Comparison of ENCODE assay signal across 9 cellular contexts in genomic region chr11:85810871-85811611, GRCh38. TPM values are rescaled to one million over a fixed set of nuclear protein-coding genes. Genes with fewer than 3 reads are reported as not detected.
DNase-seq lines count a peak whose midpoint lies in the region; ATAC-seq and TF ChIP-seq lines count a peak whose summit lies in the region.
"Had no signal": no experiment of that assay in that cellular context is flagged by ENCODE, and none has a peak within 500 bp of the region (broad histone marks: within the 10 kb centered on the region; RNA-seq: fewer than 3 reads in every experiment).

SYTL2 (minus strand) TSS chr11:85811141; CDS start chr11:85757725, 53,416 bp downstream.

- H3K27ac ChIP-seq in liver (ENCODE audit: low read depth in 1 of 2, low read length in 2 of 2), result no peak within 1 kb of the TSS

- peak; percentile 25 to 73 for DNase-seq in NCI-H2081 (lab: John Stamatoyannopoulos, UW)
- no peak for DNase-seq in NCI-H2081 treated with DMSO at 0.1 percent for 48 hours (lab: John Stamatoyannopoulos, UW)
- peak; percentile 88 for DNase-seq in NCI-H2171 (lab: John Stamatoyannopoulos, UW)
- peak; percentile 73 for DNase-seq in activated CD4-positive, alpha-beta T cell treated with anti-CD3 and anti-CD28 coated beads, Interleukin-2, amount 50 U/mL, for 1 hour
- peak; percentile 39 for DNase-seq in cortex of kidney (lab: John Stamatoyannopoulos, UW)
- peak; percentile 63 for DNase-seq in stimulated activated CD4-positive, alpha-beta T cell treated with anti-CD3 and anti-CD28 coated beads, Interleukin-2, amount 100 ng/mL, for 4 hours (ENCODE audit: low read depth)
- DNase-seq: DND-41 had no signal

- no peaks in the 10 kb centered on the region for H3K27me3 ChIP-seq in liver (ENCODE audit: control insufficient read depth in 4 of 4, insufficient read depth in 4 of 4, low read length in 3 of 4)

- H3K4me1 ChIP-seq in liver (ENCODE audit: control insufficient read depth in 4 of 4, insufficient read depth in 4 of 4, low read length in 3 of 4), result peaks cover 0 to 10% (median 6%) of the 10 kb centered on the region in 4 donors

- H3K9ac ChIP-seq in liver (ENCODE audit: low read depth in 1 of 2, low read length in 2 of 2), result peak within 1 kb of the TSS in 1 of 2 donors; percentile 39

- no peaks in the 10 kb centered on the region for H3K9me3 ChIP-seq in liver (ENCODE audit: control insufficient read depth in 4 of 4, low read length in 3 of 4)

- peak; percentile 83 for ATAC-seq in HG02852 (IDR thresholded peaks at IDR 0.05; ENCODE audit: unreplicated experiment)

- WGBS in liver, result 3% methylated on average over 72 of the region's 72 CpGs

- H3K4me3 ChIP-seq in liver (ENCODE audit: low read depth in 1 of 3, low read length in 3 of 3), result peak within 1 kb of the TSS; percentile 64 to 69 (median 68)

- TF ChIP-seq RAD21 in liver (IDR thresholded peaks at IDR 0.05), result no peak

- TF ChIP-seq CTCF in liver (IDR thresholded peaks at IDR 0.05; ENCODE audit: low read depth, low read length, missing input control), result no peak

- H3K36me3 ChIP-seq in liver (ENCODE audit: control insufficient read depth in 4 of 4, insufficient read depth in 3 of 4, low read depth in 1 of 4, low read length in 3 of 4), result no peaks in the 10 kb centered on the region

TF ChIP-seq in liver, 16 proteins besides CTCF, POLR2A, EP300 and RAD21:
- TF ChIP-seq NR2F2 (IDR thresholded peaks at IDR 0.05) (no peak), TAF1 (conservative IDR thresholded peaks at IDR 0.05) (no peak), REST (IDR thresholded peaks at IDR 0.05) (no peak), YY1 (IDR thresholded peaks at IDR 0.05) (no peak), MAX (IDR thresholded peaks at IDR 0.05) (no peak), RXRA (IDR thresholded peaks at IDR 0.05) (no peak), SP1 (IDR thresholded peaks at IDR 0.05) (no peak), HNF4G (IDR thresholded peaks at IDR 0.05) (no peak), EGR1 (IDR thresholded peaks at IDR 0.05; ENCODE audit: low read depth in 2 of 2) (no peak), ATF3 (IDR thresholded peaks at IDR 0.05) (no peak), HNF4A (conservative IDR thresholded peaks at IDR 0.05) (no peak), JUND (IDR thresholded peaks at IDR 0.05) (no peak), ZBTB33 (IDR thresholded peaks at IDR 0.05) (no peak), GABPA (IDR thresholded peaks at IDR 0.05 in 1 of 2, conservative IDR thresholded peaks at IDR 0.05 in 1 of 2) (no peak), FOXA1 (IDR thresholded peaks at IDR 0.05) (no peak), FOXA2 (IDR thresholded peaks at IDR 0.05) (no peak)

RNA-seq across cellular contexts. Expression of gene SYTL2, which starts in this region (rescaled TPM):
- 10 to 100 TPM in 1 of 2 donors, 1 to 10 TPM in 1; 3.7 to 27.4 TPM for total RNA-seq in liver
- polyA plus RNA-seq in liver, result 1 to 10 TPM; 2.6 to 5.0 TPM
